ENCODE assay signal across 9 cellular contexts in the genomic region with DNA sequence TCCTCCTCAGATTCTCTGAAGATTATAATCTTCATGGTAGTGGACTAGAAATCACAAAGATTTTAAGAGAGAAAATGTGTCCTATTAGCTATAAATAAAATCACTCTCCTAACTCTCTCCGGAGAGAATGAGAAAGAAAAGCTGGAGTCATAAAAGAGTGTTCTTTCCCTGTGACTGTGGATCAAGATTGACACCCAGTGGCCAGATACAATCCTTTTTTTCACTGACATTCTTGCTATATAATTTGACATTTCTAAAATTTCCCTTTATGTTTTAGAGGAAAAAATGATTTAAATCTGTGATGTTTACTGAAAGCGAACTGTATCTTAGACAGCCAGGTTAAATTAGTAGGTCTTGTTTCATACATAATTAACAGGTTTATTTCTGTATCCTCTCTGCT. TPM values are rescaled to one million over a fixed set of nuclear protein-coding genes. Genes with fewer than 3 reads are reported as not detected.
A peak's percentile ranks its signal among the peaks of the same experiment; 100 is the strongest.
DNase-seq lines count a peak whose midpoint lies in the region; TF ChIP-seq lines count a peak whose summit lies in the region.
"Had no signal": no experiment of that assay in that cellular context is flagged by ENCODE, and none has a peak within 500 bp of the region (broad histone marks: within the 10 kb centered on the region; RNA-seq: fewer than 3 reads in every experiment).

No MANE protein-coding gene starts in this region.

- DNase-seq in NCI-H1105 treated with DMSO at 0.1 percent for 48 hours (lab: John Stamatoyannopoulos, UW) (peak; percentile 21), NCI-H1105 (lab: John Stamatoyannopoulos, UW) (no peak), NCI-H460 (ENCODE audit: extremely low read depth, low read depth) (peak; percentile 32), epidermal melanocyte (ENCODE audit: insufficient read length, low spot score) (peak; percentile 21), retinal pigment epithelial cell (ENCODE audit: low read depth) (peak; percentile 11), middle frontal gyrus (ENCODE audit: extremely low spot score, low spot score) (no peak), SKM-1 treated with dmso at 0.1 percent for 144 hours (lab: John Stamatoyannopoulos, UW; ENCODE audit: unreplicated experiment) (no peak), SHP77 (lab: John Stamatoyannopoulos, UW) (no peak)

- H3K4me3 ChIP-seq in retinal pigment epithelial cell (ENCODE audit: low read length), result no peak overlapping the region

- TF ChIP-seq CTCF in retinal pigment epithelial cell (conservative IDR thresholded peaks at IDR 0.05; ENCODE audit: low read depth, low read length), result peak; percentile 45

RNA-seq across cellular contexts. Expression of a gene that starts 35.4 kb away (rescaled TPM):
- total RNA-seq in NCI-H460 (2014; rRNA removed; shearing (Covaris generic)), result 0.07 and 0.20 TPM in 2 replicates
- 0.05 and 0.06 TPM in 2 replicates for polyA plus RNA-seq in NCI-H460 (2014; cell fraction: nucleus; rRNA removed)
- total RNA-seq: T-helper 1 cell treated with Interleukin-12 subunit alpha and Interleukin-12 subunit beta and Interleukin-4 antibody, amounts not matched to agents 30 ng/mL and 1 ng/mL, for 36 hours had no signal

Comparison
In these comparisons a context has a peak if more than half of its experiments do, and no peak if none do; other contexts are left out.
1. DNase-seq: peak in NCI-H1105 treated with DMSO at 0.1 percent for 48 hours (single experiment), NCI-H460 (single experiment), epidermal melanocyte (single experiment) and retinal pigment epithelial cell (single experiment); none in NCI-H1105 (single experiment), middle frontal gyrus (single experiment), SKM-1 treated with dmso at 0.1 percent for 144 hours (single experiment) and SHP77 (0 of 2).